In the genomic region with DNA sequence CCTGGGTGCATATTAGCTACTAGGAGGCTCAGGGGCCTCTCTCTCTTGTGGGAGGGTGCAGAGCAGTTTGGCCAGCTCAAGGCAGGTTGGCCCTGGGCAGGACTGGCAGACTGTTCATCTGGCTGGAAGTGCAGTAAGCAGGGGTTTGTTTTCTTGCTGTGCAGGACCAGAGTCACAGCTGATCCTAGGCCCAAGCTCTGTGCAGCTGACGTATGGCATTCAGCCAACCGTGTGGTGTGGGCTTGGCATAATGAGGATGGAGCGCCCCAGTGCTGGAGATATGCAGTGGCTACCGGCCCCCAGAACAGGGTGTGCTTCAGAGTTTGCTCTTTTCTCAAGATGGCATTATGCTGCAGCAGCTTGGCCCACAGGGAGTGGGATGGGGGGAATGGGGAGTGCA, we compare ENCODE assay signal across 14 cellular contexts. TPM values are rescaled to one million over a fixed set of nuclear protein-coding genes. Genes with fewer than 3 reads are reported as not detected.
"Had no signal": no experiment of that assay in that cellular context is flagged by ENCODE, and none has a peak within 500 bp of the region (broad histone marks: within the 10 kb centered on the region; RNA-seq: fewer than 3 reads in every experiment).

No MANE protein-coding gene starts in this region.

- ATAC-seq: activated naive CD8-positive, alpha-beta T cell treated with anti-CD3 and anti-CD28 coated beads, Interleukin-2, amount 50 U/mL, for 24 hours; natural killer cell treated with Interleukin-12 subunit alpha and Interleukin-12 subunit beta and Interleukin-15 and Interleukin-18, amount 100 ng/mL, for 72 hours; stimulated activated naive CD8-positive, alpha-beta T cell treated with anti-CD3 and anti-CD28 coated beads, Interleukin-15, amount 100 ng/mL, for 72 hours; T-cell had no signal

- DNase-seq: activated CD4-positive, alpha-beta T cell treated with anti-CD3 and anti-CD28 coated beads, Interleukin-2, amount 50 U/mL, for 1 hour; activated naive CD4-positive, alpha-beta T cell treated with Interleukin-2 at 50 U/mL for 16 hours; activated naive CD8-positive, alpha-beta T cell treated with anti-CD3 and anti-CD28 coated beads, Interleukin-2, amount 50 U/mL, for 24 hours; left ventricle myocardium inferior; sigmoid colon; stimulated activated CD4-positive, alpha-beta T cell treated with anti-CD3 and anti-CD28 coated beads, Interleukin-1b, Interleukin-23, amount 100 ng/mL, for 48 hours; stimulated activated naive CD8-positive, alpha-beta T cell treated with anti-CD3 and anti-CD28 coated beads, Interleukin-15, amount 100 ng/mL, for 72 hours; T-cell; T-helper 9 cell had no signal

- H3K4me3 Mint-ChIP-seq: activated naive CD8-positive, alpha-beta T cell treated with anti-CD3 and anti-CD28 coated beads, Interleukin-2, amount 50 U/mL, for 24 hours; memory B cell; natural killer cell treated with Interleukin-12 subunit alpha and Interleukin-12 subunit beta and Interleukin-15 and Interleukin-18, amount 100 ng/mL, for 72 hours; stimulated activated naive CD8-positive, alpha-beta T cell treated with anti-CD3 and anti-CD28 coated beads, Interleukin-15, amount 100 ng/mL, for 72 hours; T-cell had no signal

- H3K4me1 Mint-ChIP-seq: T-cell had no signal

- H3K27ac Mint-ChIP-seq: activated naive CD8-positive, alpha-beta T cell treated with anti-CD3 and anti-CD28 coated beads, Interleukin-2, amount 50 U/mL, for 24 hours; memory B cell; natural killer cell treated with Interleukin-12 subunit alpha and Interleukin-12 subunit beta and Interleukin-15 and Interleukin-18, amount 100 ng/mL, for 72 hours; stimulated activated naive CD8-positive, alpha-beta T cell treated with anti-CD3 and anti-CD28 coated beads, Interleukin-15, amount 100 ng/mL, for 72 hours; T-cell had no signal

- H3K27ac ChIP-seq: cardiac muscle cell, left ventricle myocardium inferior, sigmoid colon had no signal

RNA-seq across cellular contexts. Expression of a gene that starts 31.0 kb away (rescaled TPM):
- total RNA-seq: activated CD8-positive, alpha-beta memory T cell treated with anti-CD3 and anti-CD28 coated beads for 36 hours; natural killer cell treated with Interleukin-12 subunit alpha and Interleukin-12 subunit beta and Interleukin-15 and Interleukin-18, amount 100 ng/mL, for 72 hours; osteoblast; T-cell had no signal
